18 cellular contexts compared by ENCODE assay signal in genomic region chr6:157532963-157533362, GRCh38.
"Had no signal": no experiment of that assay in that cellular context is flagged by ENCODE, and none has a peak within 500 bp of the region (broad histone marks: within the 10 kb centered on the region; RNA-seq: fewer than 3 reads in every experiment).

No MANE protein-coding gene starts in this region.

- DNase-seq: activated effector memory CD4-positive, alpha-beta T cell treated with Interleukin-2 at 50 U/mL for 16 hours; activated T-cell treated with anti-CD3 and anti-CD28 coated beads, Interleukin-2, amount 50 U/mL, for 24 hours; amygdala; brain microvascular endothelial cell; dermis blood vessel endothelial cell; heart right ventricle; kidney; left ventricle myocardium inferior; posterior cingulate gyrus; small intestine had no signal

- FAIRE-seq: endometrium, kidney, small intestine had no signal

- H3K27ac ChIP-seq: brain microvascular endothelial cell, heart right ventricle, left ventricle myocardium inferior, neutrophil, right atrium auricular region, tibial nerve had no signal

- H3K36me3 Mint-ChIP-seq: activated naive CD4-positive, alpha-beta T cell treated with anti-CD3 and anti-CD28 coated beads, Interleukin-2, amount 50 U/mL, for 24 hours had no signal

- H3K4me3 Mint-ChIP-seq: activated CD8-positive, alpha-beta memory T cell treated with anti-CD3 and anti-CD28 coated beads, Interleukin-2, amount 10 ng/mL, durations not matched to agents 7 days and 5 days; activated naive CD4-positive, alpha-beta T cell treated with anti-CD3 and anti-CD28 coated beads, Interleukin-2, amount 50 U/mL, for 24 hours; activated T-cell treated with anti-CD3 and anti-CD28 coated beads, Interleukin-2, amount 50 U/mL, for 24 hours had no signal

- H3K36me3 ChIP-seq: brain microvascular endothelial cell, heart right ventricle, left ventricle myocardium inferior, neutrophil, right atrium auricular region, tibial nerve had no signal

- H3K9me3 Mint-ChIP-seq: activated naive CD4-positive, alpha-beta T cell treated with anti-CD3 and anti-CD28 coated beads, Interleukin-2, amount 50 U/mL, for 24 hours; activated T-cell treated with anti-CD3 and anti-CD28 coated beads, Interleukin-2, amount 50 U/mL, for 24 hours had no signal

- H3K27ac Mint-ChIP-seq: activated CD8-positive, alpha-beta memory T cell treated with anti-CD3 and anti-CD28 coated beads, Interleukin-2, amount 10 ng/mL, durations not matched to agents 7 days and 5 days; activated naive CD4-positive, alpha-beta T cell treated with anti-CD3 and anti-CD28 coated beads, Interleukin-2, amount 50 U/mL, for 24 hours; activated T-cell treated with anti-CD3 and anti-CD28 coated beads, Interleukin-2, amount 50 U/mL, for 24 hours had no signal

- H3K9me3 ChIP-seq: heart right ventricle, left ventricle myocardium inferior, neutrophil, right atrium auricular region, tibial nerve had no signal

- H3K4me3 ChIP-seq: heart right ventricle, left ventricle myocardium inferior, right atrium auricular region, tibial nerve had no signal

- ATAC-seq: activated CD4-positive, CD25-positive, alpha-beta regulatory T cell treated with anti-CD3 and anti-CD28 coated beads, Interleukin-2, amount 50 U/mL, for 24 hours; activated CD8-positive, alpha-beta memory T cell treated with anti-CD3 and anti-CD28 coated beads, Interleukin-2, amount 10 ng/mL, durations not matched to agents 7 days and 5 days; esophagus mucosa had no signal

- H3K27me3 Mint-ChIP-seq: activated naive CD4-positive, alpha-beta T cell treated with anti-CD3 and anti-CD28 coated beads, Interleukin-2, amount 50 U/mL, for 24 hours; activated T-cell treated with anti-CD3 and anti-CD28 coated beads, Interleukin-2, amount 50 U/mL, for 24 hours had no signal

- H3K27me3 ChIP-seq: brain microvascular endothelial cell, heart right ventricle, neutrophil, right atrium auricular region, tibial nerve had no signal
